Comparison of ENCODE assay signal across 20 cellular contexts in genomic region chr12:52284562-52285171, GRCh38. TPM values are rescaled to one million over a fixed set of nuclear protein-coding genes. Genes with fewer than 3 reads are reported as not detected.
A peak's percentile ranks its signal among the peaks of the same experiment; 100 is the strongest.
DNase-seq lines count a peak whose midpoint lies in the region; ATAC-seq lines count a peak whose summit lies in the region.
"Had no signal": no experiment of that assay in that cellular context is flagged by ENCODE, and none has a peak within 500 bp of the region (broad histone marks: within the 10 kb centered on the region; RNA-seq: fewer than 3 reads in every experiment).

No MANE protein-coding gene starts in this region.

- peaks cover 4 to 10% (median 6%) of the 10 kb centered on the region in 3 donors for H3K27me3 Mint-ChIP-seq in immature natural killer cell (ENCODE audit: low read depth in 3 of 3)

- H3K9me3 Mint-ChIP-seq in immature natural killer cell, result no peaks in the 10 kb centered on the region

- H3K36me3 Mint-ChIP-seq in immature natural killer cell, result no peaks in the 10 kb centered on the region
- H3K36me3 Mint-ChIP-seq: CD14-positive monocyte had no signal

- intact Hi-C loops in Right ventricle myocardium inferior (cut with DNase I), result no loop called here
- intact Hi-C loops in left cardiac atrium (cut with DNase I), result no loop called here

- H3K27ac Mint-ChIP-seq in immature natural killer cell, result no peak overlapping the region
- H3K27ac Mint-ChIP-seq: CD14-positive monocyte had no signal

- H3K4me3 Mint-ChIP-seq in immature natural killer cell, result no peak overlapping the region
- H3K4me3 Mint-ChIP-seq: CD14-positive monocyte had no signal

- peak; percentile 17 for DNase-seq in Right ventricle myocardium inferior (ENCODE audit: missing footprints)
- no peak for DNase-seq in left cardiac atrium
- peak; percentile 15 for DNase-seq in SW480 (ENCODE audit: low spot score)
- peak; percentile 7 for DNase-seq in left lobe of liver (ENCODE audit: low spot score)
- peak; percentile 23 for DNase-seq in ureter (ENCODE audit: low spot score)
- no peak for DNase-seq in central memory CD4-positive, alpha-beta T cell
- DNase-seq in DMS114 treated with DMSO at 0.1 percent for 48 hours (lab: John Stamatoyannopoulos, UW; ENCODE audit: unreplicated experiment), result no peak
- DNase-seq in immature natural killer cell, result no peak
- DNase-seq: AML-193, DMS53, MM.1S, NCI-H1092 treated with DMSO at 0.1 percent for 48 hours, NCI-H1694, NCI-H2107, NCI-H345, NCI-H526 had no signal

- peaks cover 25 to 26% of the 10 kb centered on the region in 2 donors for H3K4me1 Mint-ChIP-seq in immature natural killer cell

- ATAC-seq in Right ventricle myocardium inferior, result no peak
- no peak for ATAC-seq in left cardiac atrium
- ATAC-seq in left lobe of liver, result no peak

RNA-seq across cellular contexts. Expression of gene KRT81, which starts 6.7 kb away (rescaled TPM):
- not detected for total RNA-seq in Right ventricle myocardium inferior
- not detected for total RNA-seq in left cardiac atrium
- total RNA-seq in left lobe of liver, result 0.65 TPM
- total RNA-seq in ureter, result not detected
- 1 to 10 TPM; 2.2 to 3.7 (median 3.6) TPM for polyA plus RNA-seq in immature natural killer cell
- total RNA-seq: H1, OCI-LY7 had no signal
- polyA plus RNA-seq: CD14-positive monocyte, H1 had no signal

RNA-seq across cellular contexts. Expression of gene KRT86, which starts 10.2 kb away (rescaled TPM):
- total RNA-seq in Right ventricle myocardium inferior (not detected), left cardiac atrium (not detected), left lobe of liver (not detected), ureter (0.62 TPM)
- polyA plus RNA-seq in immature natural killer cell, result 10 to 100 TPM in 2 of 3 donors, 1 to 10 TPM in 1; 6.6 to 13.1 (median 12.5) TPM
- total RNA-seq: H1, OCI-LY7 had no signal
- polyA plus RNA-seq: CD14-positive monocyte had no signal

RNA-seq across cellular contexts. Expression of gene KRT83, which starts 36.5 kb away (rescaled TPM):
- total RNA-seq in Right ventricle myocardium inferior, result not detected
- total RNA-seq in left cardiac atrium, result not detected
- total RNA-seq in left lobe of liver, result not detected
- total RNA-seq in ureter, result not detected
- not detected for polyA plus RNA-seq in immature natural killer cell
- total RNA-seq: H1, OCI-LY7, SJSA1 had no signal
- polyA plus RNA-seq: CD14-positive monocyte, H1 had no signal

RNA-seq across cellular contexts. Expression of gene KRT7, which starts 51.6 kb away (rescaled TPM):
- total RNA-seq in Right ventricle myocardium inferior, result not detected
- total RNA-seq in left cardiac atrium, result 10 to 100 TPM in 1 of 2 donors, 1 to 10 TPM in 1; 1.0 to 34.3 TPM
- total RNA-seq in left lobe of liver, result 18.8 TPM
- 2,511 TPM for total RNA-seq in ureter
- not detected for polyA plus RNA-seq in immature natural killer cell
- total RNA-seq: OCI-LY7 had no signal

Comparison
In these comparisons a context has a peak if more than half of its experiments do, and no peak if none do; other contexts are left out.
1. DNase-seq: peak in Right ventricle myocardium inferior (single experiment), SW480 (single experiment), left lobe of liver (single experiment) and ureter (single experiment); none in left cardiac atrium (single experiment), central memory CD4-positive, alpha-beta T cell (single experiment), DMS114 treated with DMSO at 0.1 percent for 48 hours (single experiment) and immature natural killer cell (0 of 3).